ENCODE assay signal across 24 cellular contexts in the genomic region with DNA sequence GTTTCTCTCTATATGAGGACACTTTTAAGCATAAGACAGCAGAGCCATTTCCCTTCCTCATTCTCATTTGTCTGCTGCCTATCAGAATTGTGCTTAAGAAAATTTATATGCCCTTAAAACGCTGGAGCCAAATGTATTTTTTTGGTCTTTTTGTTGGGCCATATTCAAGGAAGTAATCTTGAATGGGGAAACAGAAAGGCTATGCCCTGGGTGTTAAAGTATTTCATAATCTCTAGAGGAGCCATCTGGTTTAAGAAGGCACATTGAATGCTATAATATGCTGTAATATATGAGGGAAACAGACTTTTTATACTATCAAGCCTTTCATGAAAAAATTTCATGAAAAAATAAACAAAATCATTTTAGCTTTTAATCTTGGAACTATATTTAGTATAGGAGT. TPM values are rescaled to one million over a fixed set of nuclear protein-coding genes. Genes with fewer than 3 reads are reported as not detected.
DNase-seq lines count a peak whose midpoint lies in the region; ATAC-seq, FAIRE-seq and TF ChIP-seq lines count a peak whose summit lies in the region.
"Had no signal": no experiment of that assay in that cellular context is flagged by ENCODE, and none has a peak within 500 bp of the region (broad histone marks: within the 10 kb centered on the region; RNA-seq: fewer than 3 reads in every experiment).

No MANE protein-coding gene starts in this region.

- H4K20me1 ChIP-seq in endothelial cell of umbilical vein (replicated peaks; ENCODE audit: control insufficient read depth, extremely low read depth, insufficient read depth, low read length), result no peaks in the 10 kb centered on the region

- H3K36me3 ChIP-seq in left ventricle myocardium inferior, result no peaks in the 10 kb centered on the region
- no peaks in the 10 kb centered on the region for H3K36me3 ChIP-seq in endothelial cell of umbilical vein (ENCODE audit: control insufficient read depth in 2 of 2, extremely low read depth in 1 of 2, insufficient read depth in 2 of 2, low read length in 2 of 2)
- H3K36me3 ChIP-seq in psoas muscle (ENCODE audit: insufficient read depth in 1 of 2, low read depth in 1 of 2), result no peaks in the 10 kb centered on the region
- H3K36me3 ChIP-seq: neutrophil, suprapubic skin had no signal

- CTCF ChIA-PET in endothelial cell of umbilical vein (lab: Charles Lee), result no interaction called here
- CTCF ChIA-PET in activated CD4-positive, alpha-beta memory T cell treated with anti-CD3 and anti-CD28 coated beads for 36 hours (lab: Charles Lee), result no interaction called here

- H3K9ac ChIP-seq in endothelial cell of umbilical vein (replicated peaks; ENCODE audit: extremely low read depth, insufficient read depth, low read length), result no peak overlapping the region

- H3K4me2 ChIP-seq in endothelial cell of umbilical vein (ENCODE audit: insufficient read depth, low read length), result no peak overlapping the region
- H3K4me2 ChIP-seq: A549 had no signal

- H3K9me3 ChIP-seq in left ventricle myocardium inferior (replicated peaks) (no peaks in the 10 kb centered on the region), endothelial cell of umbilical vein (replicated peaks; ENCODE audit: control insufficient read depth, insufficient read depth, low read length) (no peaks in the 10 kb centered on the region), psoas muscle (no peaks in the 10 kb centered on the region)
- H3K9me3 ChIP-seq: A549, neutrophil, suprapubic skin had no signal

- WGBS in psoas muscle, 3 donors, result 2 to 13% (median 6%) methylated on average over 1 of the region's 1 CpG

- no peaks in the 10 kb centered on the region for H3K4me1 Mint-ChIP-seq in activated CD4-positive, alpha-beta memory T cell treated with anti-CD3 and anti-CD28 coated beads for 36 hours (ENCODE audit: low read depth)
- H3K4me1 Mint-ChIP-seq: activated B cell treated with CpG ODN at 0.5 μM for 24 hours had no signal

- H3K9me1 ChIP-seq in endothelial cell of umbilical vein (replicated peaks; ENCODE audit: control insufficient read depth, extremely low read depth, insufficient read depth, low read length), result no peaks in the 10 kb centered on the region

- no TSS peak for BruUV-seq in endothelial cell of umbilical vein (replicated peaks; lab: Mats Ljungman, UMichigan)

- H3K4me3 Mint-ChIP-seq in activated CD4-positive, alpha-beta memory T cell treated with anti-CD3 and anti-CD28 coated beads for 36 hours, result no peak overlapping the region
- H3K4me3 Mint-ChIP-seq: activated B cell treated with CpG ODN at 0.5 μM for 24 hours; activated naive CD8-positive, alpha-beta T cell; activated T-cell treated with anti-CD3 and anti-CD28 coated beads, Interleukin-2, amount 50 U/mL, for 72 hours; T-helper 2 cell treated with Interferon-gamma antibody and Interleukin-4, amounts not matched to agents 5 μg/mL and 100 μg/mL, for 36 hours had no signal

- intact Hi-C loops in left ventricle myocardium inferior (cut with micrococcal nuclease) (no loop called here), Right ventricle myocardium superior (cut with DNase I) (no loop called here), endothelial cell of umbilical vein (cut with micrococcal nuclease) (no loop called here), psoas muscle (cut with DNase I) (no loop called here)
- intact Hi-C loops in activated CD4-positive, alpha-beta memory T cell treated with anti-CD3 and anti-CD28 coated beads for 36 hours (cut with micrococcal nuclease), result no loop called here

- no peaks in the 10 kb centered on the region for H3K27me3 Mint-ChIP-seq in activated CD4-positive, alpha-beta memory T cell treated with anti-CD3 and anti-CD28 coated beads for 36 hours
- H3K27me3 Mint-ChIP-seq: activated B cell treated with CpG ODN at 0.5 μM for 24 hours; activated naive CD8-positive, alpha-beta T cell had no signal

- no peaks in the 10 kb centered on the region for H3K9me3 Mint-ChIP-seq in activated CD4-positive, alpha-beta memory T cell treated with anti-CD3 and anti-CD28 coated beads for 36 hours
- H3K9me3 Mint-ChIP-seq: activated B cell treated with CpG ODN at 0.5 μM for 24 hours had no signal

- H3K36me3 Mint-ChIP-seq in activated CD4-positive, alpha-beta memory T cell treated with anti-CD3 and anti-CD28 coated beads for 36 hours, result no peaks in the 10 kb centered on the region
- H3K36me3 Mint-ChIP-seq: activated naive CD8-positive, alpha-beta T cell had no signal

- no peak overlapping the region for H3K27ac Mint-ChIP-seq in activated CD4-positive, alpha-beta memory T cell treated with anti-CD3 and anti-CD28 coated beads for 36 hours
- H3K27ac Mint-ChIP-seq: activated B cell treated with CpG ODN at 0.5 μM for 24 hours; activated naive CD8-positive, alpha-beta T cell; activated T-cell treated with anti-CD3 and anti-CD28 coated beads, Interleukin-2, amount 50 U/mL, for 72 hours; T-helper 2 cell treated with Interferon-gamma antibody and Interleukin-4, amounts not matched to agents 5 μg/mL and 100 μg/mL, for 36 hours had no signal

- TF ChIP-seq POLR2A in endothelial cell of umbilical vein (IDR thresholded peaks at IDR 0.05; ENCODE audit: low read depth, low read length), result no peak

- H3K4me3 ChIP-seq in left ventricle myocardium inferior (peak overlapping the region; percentile 65), endothelial cell of umbilical vein (replicated peaks in 1 of 3; ENCODE audit: insufficient read depth in 1 of 3, low read depth in 1 of 3, low read length in 3 of 3) (no peak overlapping the region), psoas muscle (peak overlapping the region; percentile 64)
- H3K4me3 ChIP-seq: A549, suprapubic skin had no signal

- H3K4me1 ChIP-seq in left ventricle myocardium inferior (peaks cover 5% of the 10 kb centered on the region), endothelial cell of umbilical vein (ENCODE audit: control insufficient read depth, extremely low read depth, insufficient read depth, low read length) (peaks cover 8% of the 10 kb centered on the region), psoas muscle (peaks cover 4% of the 10 kb centered on the region)
- H3K4me1 ChIP-seq: A549, suprapubic skin had no signal

- POLR2A ChIA-PET in endothelial cell of umbilical vein (lab: Charles Lee), result no interaction called here
- POLR2A ChIA-PET in activated CD4-positive, alpha-beta memory T cell treated with anti-CD3 and anti-CD28 coated beads for 36 hours (lab: Charles Lee), result no interaction called here

- DNase-seq in left ventricle myocardium inferior (no peak), Right ventricle myocardium superior (no peak), endothelial cell of umbilical vein (ENCODE audit: low read depth, low spot score) (peak; percentile 47), psoas muscle (no peak), NCI-H146 treated with DMSO at 0.1 percent for 48 hours (lab: John Stamatoyannopoulos, UW; ENCODE audit: unreplicated experiment) (no peak), NCI-H1417 (lab: John Stamatoyannopoulos, UW) (no peak), putamen (ENCODE audit: low spot score) (no peak)
- no peak for DNase-seq in activated CD4-positive, alpha-beta memory T cell treated with anti-CD3 and anti-CD28 coated beads for 36 hours
- DNase-seq: activated B cell treated with CpG ODN at 0.5 μM for 24 hours; activated T-cell treated with anti-CD3 and anti-CD28 coated beads, Interleukin-2, amount 50 U/mL, for 72 hours; DMS153; head of caudate nucleus; KBM-7; NCI-H1092; NCI-H524; OCI-M1; stimulated activated CD8-positive, alpha-beta memory T cell treated with anti-CD3 and anti-CD28 coated beads, Interleukin-4, amount 100 ng/mL, for 48 hours had no signal

- no peak for ATAC-seq in Right ventricle myocardium superior (ENCODE audit: poor library complexity)
- ATAC-seq in psoas muscle, result no peak
- ATAC-seq: A549; activated T-cell treated with anti-CD3 and anti-CD28 coated beads, Interleukin-2, amount 50 U/mL, for 72 hours had no signal

- no peak for TF ChIP-seq CTCF in left ventricle myocardium inferior (IDR thresholded peaks at IDR 0.05; ENCODE audit: borderline replicate concordance)
- TF ChIP-seq CTCF in endothelial cell of umbilical vein (IDR thresholded peaks at IDR 0.05; ENCODE audit: extremely low read depth in 1 of 2, insufficient read depth in 1 of 2, low read depth in 1 of 2, low read length in 2 of 2), result no peak
- no peak for TF ChIP-seq CTCF in psoas muscle (IDR thresholded peaks at IDR 0.05)

- FAIRE-seq in endothelial cell of umbilical vein (lab: Jason Lieb, UNC), result no peak
- FAIRE-seq: GM12891 had no signal

- peaks cover 11% of the 10 kb centered on the region for H3K79me2 ChIP-seq in endothelial cell of umbilical vein (ENCODE audit: control insufficient read depth, insufficient read depth, low read length)

- H3K27me3 ChIP-seq in left ventricle myocardium inferior (ENCODE audit: low read depth), result no peaks in the 10 kb centered on the region
- no peaks in the 10 kb centered on the region for H3K27me3 ChIP-seq in endothelial cell of umbilical vein (ENCODE audit: control insufficient read depth in 2 of 2, insufficient read depth in 2 of 2, low read length in 2 of 2)
- no peaks in the 10 kb centered on the region for H3K27me3 ChIP-seq in psoas muscle (ENCODE audit: insufficient read depth in 3 of 3, low read length in 2 of 3)
- H3K27me3 ChIP-seq: neutrophil, suprapubic skin had no signal

- peak overlapping the region; percentile 59 for H3K27ac ChIP-seq in left ventricle myocardium inferior (replicated peaks)
- no peak overlapping the region for H3K27ac ChIP-seq in endothelial cell of umbilical vein (ENCODE audit: insufficient read depth, low read depth, low read length)
- peak overlapping the region; percentile 85 for H3K27ac ChIP-seq in psoas muscle
- H3K27ac ChIP-seq: A549, C4-2B, neutrophil, suprapubic skin had no signal

- dilution Hi-C loops in endothelial cell of umbilical vein (cut with MboI; ENCODE audit: extremely low pct_ligation_motif_present, low sequenced_read_pairs), result no loop called here

- H2AFZ ChIP-seq in endothelial cell of umbilical vein (ENCODE audit: low read depth, low read length), result no peak overlapping the region

TF ChIP-seq in endothelial cell of umbilical vein, 7 proteins besides CTCF, POLR2A, EP300 and RAD21 (continues in another document):
- no peak for TF ChIP-seq GATA2 (IDR thresholded peaks at IDR 0.05; ENCODE audit: insufficient read depth, insufficient read length, low read depth, low read length)

RNA-seq across cellular contexts. Expression of a gene that starts 4.3 kb away (rescaled TPM):
- total RNA-seq in left ventricle myocardium inferior, result 143 TPM
- 135 TPM for total RNA-seq in Right ventricle myocardium superior
- 7.3 and 12.6 TPM in 2 replicates for total RNA-seq in endothelial cell of umbilical vein
- 6.4 and 9.0 TPM in 2 replicates for polyA plus RNA-seq in endothelial cell of umbilical vein
- polyA plus RNA-seq in endothelial cell of umbilical vein (2011; cell fraction: cytosol; rRNA removed), result 8.1 and 9.9 TPM in 2 replicates
- 20.9 and 23.9 TPM in 2 replicates for polyA plus RNA-seq in endothelial cell of umbilical vein (2011; cell fraction: nucleus; rRNA removed)
- polyA plus RNA-seq in endothelial cell of umbilical vein (2012), result 10.9 and 11.1 TPM in 2 replicates
- 23.3 and 28.9 TPM in 2 replicates for polyA minus RNA-seq in endothelial cell of umbilical vein
- 8.5 TPM for polyA minus RNA-seq in endothelial cell of umbilical vein (2011; cell fraction: cytosol; rRNA and poly(A)+ RNA removed)
- 45.6 and 61.3 TPM in 2 replicates for polyA minus RNA-seq in endothelial cell of umbilical vein (2011; cell fraction: nucleus; rRNA and poly(A)+ RNA removed)
- 100 to 1,000 TPM in 2 of 4 donors, 10 to 100 TPM in 2; 86.5 to 170 (median 120) TPM for total RNA-seq in psoas muscle
- polyA plus RNA-seq in psoas muscle, result 10 to 100 TPM in 2 of 3 donors, 1 to 10 TPM in 1; 6.8 to 23.8 (median 23.1) TPM
- total RNA-seq in activated CD4-positive, alpha-beta memory T cell treated with anti-CD3 and anti-CD28 coated beads for 36 hours, result 1 to 10 TPM in 1 of 2 experiments, under 1 TPM in 1; 0.64 to 1.5 TPM

Comparison
In these comparisons a context has a peak if more than half of its experiments do, and no peak if none do; other contexts are left out.
1. H3K4me3 ChIP-seq: peak in left ventricle myocardium inferior (single experiment) and psoas muscle (single experiment); none in endothelial cell of umbilical vein (0 of 3).